ENCODE assay signal across 8 cellular contexts in genomic region chr16:8673611-8674412, GRCh38. TPM values are rescaled to one million over a fixed set of nuclear protein-coding genes. Genes with fewer than 3 reads are reported as not detected.
A peak's percentile ranks its signal among the peaks of the same experiment; 100 is the strongest.
DNase-seq lines count a peak whose midpoint lies in the region; ATAC-seq and TF ChIP-seq lines count a peak whose summit lies in the region.

No MANE protein-coding gene starts in this region.

- no peaks in the 10 kb centered on the region for H3K9me2 ChIP-seq in MM.1S (replicated peaks; ENCODE audit: insufficient read depth, low read length)

- peak; percentile 46 for ATAC-seq in GM18502 (IDR thresholded peaks at IDR 0.05; ENCODE audit: poor library complexity, unreplicated experiment)
- peak; percentile 28 for ATAC-seq in GM21825 (IDR thresholded peaks at IDR 0.05; ENCODE audit: unreplicated experiment)
- ATAC-seq in omental fat pad (ENCODE audit: low FRiP score), result peak; percentile 55

- H3K79me2 ChIP-seq in MM.1S (ENCODE audit: low read length), result no peaks in the 10 kb centered on the region

- no peak for DNase-seq in MM.1S
- DNase-seq in epithelial cell of proximal tubule (ENCODE audit: low read depth), result no peak
- no peak for DNase-seq in omental fat pad (ENCODE audit: low spot score)
- DNase-seq in Kasumi-1 (lab: John Stamatoyannopoulos, UW), result no peak
- DNase-seq in GM03348 (ENCODE audit: low spot score), result no peak
- DNase-seq in AG08395 (ENCODE audit: low spot score), result no peak

- H4K20me1 ChIP-seq in MM.1S (ENCODE audit: insufficient read depth, low read length), result no peaks in the 10 kb centered on the region

- H2AFZ ChIP-seq in MM.1S (ENCODE audit: low read length), result peak overlapping the region; percentile 94

- H3K27ac ChIP-seq in MM.1S (ENCODE audit: low read length), result no peak overlapping the region

- H3K9ac ChIP-seq in MM.1S (ENCODE audit: low read length), result peak overlapping the region; percentile 25; the same call in 1 of the 2 replicates

- H3K4me3 ChIP-seq in MM.1S (ENCODE audit: low read length) (peak overlapping the region; percentile 77), epithelial cell of proximal tubule (ENCODE audit: low read depth, low read length) (peak overlapping the region; percentile 72)

- no peaks in the 10 kb centered on the region for H3K27me3 ChIP-seq in MM.1S (replicated peaks; ENCODE audit: insufficient read depth, low read length)

- no peaks in the 10 kb centered on the region for H3K36me3 ChIP-seq in MM.1S (replicated peaks; ENCODE audit: insufficient read depth, low read length)

- H3K4me2 ChIP-seq in MM.1S (ENCODE audit: low read depth, low read length), result peak overlapping the region; percentile 83

- no peak for TF ChIP-seq CTCF in MM.1S (IDR thresholded peaks at IDR 0.05; ENCODE audit: low read length)
- TF ChIP-seq CTCF in epithelial cell of proximal tubule (conservative IDR thresholded peaks at IDR 0.05; ENCODE audit: low read depth, low read length), result no peak
- no peak for TF ChIP-seq CTCF in omental fat pad (IDR thresholded peaks at IDR 0.05)

- no peaks in the 10 kb centered on the region for H3F3A ChIP-seq in MM.1S (ENCODE audit: insufficient read depth, low read length)

- H3K9me3 ChIP-seq in MM.1S (replicated peaks; ENCODE audit: insufficient read depth, low read length), result no peaks in the 10 kb centered on the region

- no peaks in the 10 kb centered on the region for H3K4me1 ChIP-seq in MM.1S (ENCODE audit: low read length)

RNA-seq across cellular contexts. Expression of gene ABAT, which starts 0.6 kb away (rescaled TPM):
- total RNA-seq in epithelial cell of proximal tubule, result 1.6 and 3.9 TPM in 2 replicates
- total RNA-seq in omental fat pad, result 1 to 10 TPM; 5.5 to 8.4 (median 6.5) TPM

RNA-seq across cellular contexts. Expression of gene METTL22, which starts 52.3 kb away (rescaled TPM):
- total RNA-seq in epithelial cell of proximal tubule (15.5 and 25.7 TPM in 2 replicates), omental fat pad (10 to 100 TPM; 16.7 to 40.0 (median 24.5) TPM)
